Comparison of ENCODE assay signal across 10 cellular contexts in genomic region chr9:15622596-15622995, GRCh38.
DNase-seq lines count a peak whose midpoint lies in the region; ATAC-seq, FAIRE-seq and TF ChIP-seq lines count a peak whose summit lies in the region.
"Had no signal": no experiment of that assay in that cellular context is flagged by ENCODE, and none has a peak within 500 bp of the region (broad histone marks: within the 10 kb centered on the region; RNA-seq: fewer than 3 reads in every experiment).

No MANE protein-coding gene starts in this region.

- intact Hi-C loops in heart right ventricle (cut with DNase I): no loop called here
- intact Hi-C loops in cardiac septum (cut with DNase I): no loop called here

- peaks cover 0 to 9% (median 0%) of the 10 kb centered on the region in 9 donors for H3K36me3 ChIP-seq in heart right ventricle
- H3K36me3 ChIP-seq: MG63 had no signal

- peak in 5 of 9 donors; percentile 24 to 41 (median 29) for TF ChIP-seq CTCF in heart right ventricle (IDR thresholded peaks at IDR 0.05)
- peak; percentile 53 for TF ChIP-seq CTCF in fibroblast of mammary gland (conservative IDR thresholded peaks at IDR 0.05; ENCODE audit: control insufficient read depth, insufficient read depth, low read depth, low read length)

- DNase-seq in heart right ventricle (no peak), cardiac septum (ENCODE audit: low spot score) (no peak), RCC 7860 (ENCODE audit: low spot score) (no peak), fibroblast of mammary gland (ENCODE audit: low read depth) (peak; percentile 28)
- DNase-seq: COR-L47, MG63 had no signal

- H3K4me3 ChIP-seq in heart right ventricle: no peak overlapping the region
- H3K4me3 ChIP-seq in fibroblast of mammary gland (ENCODE audit: control insufficient read depth, low read depth, low read length): no peak overlapping the region
- H3K4me3 ChIP-seq: MG63 had no signal

- peaks cover 0 to 5% (median 0%) of the 10 kb centered on the region in 11 donors for H3K9me3 ChIP-seq in heart right ventricle
- H3K9me3 ChIP-seq: MG63 had no signal

- 23 to 24% methylated on average over 1 of the region's 1 CpG for WGBS in heart right ventricle, 2 donors

- no peak for ATAC-seq in heart right ventricle
- ATAC-seq in GM21367 (IDR thresholded peaks at IDR 0.05; ENCODE audit: unreplicated experiment): no peak
- ATAC-seq in GM21576 (IDR thresholded peaks at IDR 0.05; ENCODE audit: unreplicated experiment): no peak
- ATAC-seq in HG03460 (IDR thresholded peaks at IDR 0.05; ENCODE audit: unreplicated experiment): no peak
- ATAC-seq in GM19023 (IDR thresholded peaks at IDR 0.05; ENCODE audit: unreplicated experiment): no peak

- no peak overlapping the region for H3K27ac ChIP-seq in heart right ventricle

- no peaks in the 10 kb centered on the region for H3K4me1 ChIP-seq in heart right ventricle

- no peaks in the 10 kb centered on the region for H3K27me3 ChIP-seq in heart right ventricle
- H3K27me3 ChIP-seq: MG63 had no signal

- peak; percentile 7 for FAIRE-seq in RCC 7860 (lab: Jason Lieb, UNC)
